Comparison of ENCODE assay signal across 21 cellular contexts in the genomic region with DNA sequence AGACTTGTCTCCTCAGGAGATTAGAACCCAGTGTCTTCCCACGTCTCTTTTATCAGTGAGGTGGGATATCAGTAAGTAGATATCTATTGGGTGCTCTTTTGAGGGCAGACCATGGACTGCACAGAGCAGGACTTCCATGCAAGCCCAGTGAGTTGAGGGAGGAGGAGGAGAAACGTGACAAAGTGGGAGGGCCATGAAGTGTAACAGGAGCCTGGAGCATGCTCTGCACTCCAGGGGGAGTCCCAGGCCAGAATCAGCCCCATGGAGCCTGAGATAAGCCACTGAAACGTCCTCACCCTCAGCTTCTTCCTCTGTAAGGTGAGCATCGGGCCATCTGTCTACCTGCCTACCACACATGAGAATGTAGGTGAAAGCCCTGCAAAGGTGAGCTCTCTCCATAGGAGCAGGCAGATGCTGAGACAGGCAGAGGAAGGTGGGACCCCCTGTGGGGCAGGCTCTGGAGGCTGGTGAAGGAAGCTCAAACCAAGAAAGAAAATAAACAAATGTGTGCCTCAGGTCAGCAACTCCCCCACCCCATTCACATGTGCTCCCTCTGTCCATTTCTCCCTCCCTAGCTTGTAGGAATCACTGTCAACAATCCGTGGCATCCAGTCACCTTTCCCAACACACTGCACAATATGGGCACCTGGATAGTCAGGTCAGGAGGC.
A peak's percentile ranks its signal among the peaks of the same experiment; 100 is the strongest.
DNase-seq lines count a peak whose midpoint lies in the region; FAIRE-seq and TF ChIP-seq lines count a peak whose summit lies in the region.
"Had no signal": no experiment of that assay in that cellular context is flagged by ENCODE, and none has a peak within 500 bp of the region (broad histone marks: within the 10 kb centered on the region; RNA-seq: fewer than 3 reads in every experiment).

No MANE protein-coding gene starts in this region.

- H3K4me3 Mint-ChIP-seq in chondrocyte (ENCODE audit: unreplicated experiment), result no peak overlapping the region
- H3K4me3 Mint-ChIP-seq: activated B cell treated with CpG ODN at 0.5 μM for 24 hours, B cell had no signal

- DNase-seq in GM12865 (ENCODE audit: low read depth) (peak; percentile 44), GM20000 (ENCODE audit: low spot score) (peak; percentile 35), M059J (ENCODE audit: low read depth) (peak; percentile 6), iPS-NIHi11 (ENCODE audit: low spot score) (peak; percentile 57), mucosa of gallbladder (ENCODE audit: low spot score) (no peak), chondrocyte (ENCODE audit: low spot score) (no peak), NOMO-1 (lab: John Stamatoyannopoulos, UW; ENCODE audit: unreplicated experiment in 2 of 2) (no peak), HTR-8/SVneo (ENCODE audit: insufficient read length, low spot score) (no peak)
- DNase-seq: activated B cell treated with CpG ODN at 0.5 μM for 24 hours; activated CD8-positive, alpha-beta memory T cell treated with anti-CD3 and anti-CD28 coated beads, Interleukin-2, amount 50 U/mL, for 4 hours; Calu3; cortex of kidney; mesenchymal stem cell; NCI-H510A; PC-9; right cardiac atrium; SW 1271 had no signal

- H3K27me3 Mint-ChIP-seq in chondrocyte (ENCODE audit: low read depth), result peaks cover 52% of the 10 kb centered on the region

- H3K4me3 ChIP-seq in GM12865 (ENCODE audit: low read depth, low read length), result no peak overlapping the region
- H3K4me3 ChIP-seq: PC-9, thoracic aorta had no signal

- no peaks in the 10 kb centered on the region for H3K4me1 Mint-ChIP-seq in chondrocyte (ENCODE audit: low read depth)
- H3K4me1 Mint-ChIP-seq: activated B cell treated with CpG ODN at 0.5 μM for 24 hours, B cell had no signal

- H3K36me3 Mint-ChIP-seq in chondrocyte (ENCODE audit: low read depth), result no peaks in the 10 kb centered on the region

- no peak for TF ChIP-seq CTCF in GM12865 (IDR thresholded peaks at IDR 0.05; ENCODE audit: insufficient read depth, low read depth, low read length, missing control alignments)
- TF ChIP-seq CTCF in GM20000 (IDR thresholded peaks at IDR 0.05; ENCODE audit: extremely low read depth, missing control alignments), result no peak
- no peak for TF ChIP-seq CTCF in chondrocyte (IDR thresholded peaks at IDR 0.05)

- FAIRE-seq in HTR-8/SVneo (lab: Jason Lieb, UNC), result no peak
- FAIRE-seq: astrocyte, islet of Langerhans had no signal

- H3K27ac Mint-ChIP-seq in chondrocyte (ENCODE audit: unreplicated experiment), result no peak overlapping the region
- H3K27ac Mint-ChIP-seq: activated B cell treated with CpG ODN at 0.5 μM for 24 hours, B cell had no signal

- H3K9me3 Mint-ChIP-seq in chondrocyte (ENCODE audit: low read depth), result no peaks in the 10 kb centered on the region
- H3K9me3 Mint-ChIP-seq: activated B cell treated with CpG ODN at 0.5 μM for 24 hours had no signal

Comparison
In these comparisons a context has a peak if more than half of its experiments do, and no peak if none do; other contexts are left out.
1. DNase-seq: peak in GM12865 (single experiment), GM20000 (single experiment), M059J (single experiment) and iPS-NIHi11 (single experiment); none in mucosa of gallbladder (single experiment), chondrocyte (single experiment), NOMO-1 (0 of 2) and HTR-8/SVneo (single experiment).